In genomic region chr6:4756247-4756646, GRCh38 we compare ENCODE assay signal across 27 cellular contexts.
"Had no signal": no experiment of that assay in that cellular context is flagged by ENCODE, and none has a peak within 500 bp of the region (broad histone marks: within the 10 kb centered on the region; RNA-seq: fewer than 3 reads in every experiment).

No MANE protein-coding gene starts in this region.

- H3K9me3 ChIP-seq: gastrocnemius medialis, heart left ventricle, lower lobe of right lung, neutrophil, pancreas, prostate gland, right atrium auricular region, sigmoid colon, testis, tibial artery had no signal

- H3K4me1 Mint-ChIP-seq: natural killer cell; stimulated activated memory B cell treated with anti-CD40 and anti-IgM and Interleukin-4, amounts not matched to agents 10 μg/mL and 1 μg/mL and 100 μg/mL, for 72 hours had no signal

- H3K27ac Mint-ChIP-seq: endodermal cell; natural killer cell; stimulated activated memory B cell treated with anti-CD40 and anti-IgM and Interleukin-4, amounts not matched to agents 10 μg/mL and 1 μg/mL and 100 μg/mL, for 72 hours; type B pancreatic cell had no signal

- H3K4me3 Mint-ChIP-seq: endodermal cell; natural killer cell; neural crest cell; stimulated activated memory B cell treated with anti-CD40 and anti-IgM and Interleukin-4, amounts not matched to agents 10 μg/mL and 1 μg/mL and 100 μg/mL, for 72 hours; type B pancreatic cell had no signal

- H3K4me3 ChIP-seq: dorsolateral prefrontal cortex, gastrocnemius medialis, heart left ventricle, hepatocyte, lower lobe of right lung, pancreas, prostate gland, right atrium auricular region, sigmoid colon, spleen, testis, tibial artery had no signal

- H3K9me3 Mint-ChIP-seq: natural killer cell; stimulated activated memory B cell treated with anti-CD40 and anti-IgM and Interleukin-4, amounts not matched to agents 10 μg/mL and 1 μg/mL and 100 μg/mL, for 72 hours had no signal

- H3K27me3 ChIP-seq: dorsolateral prefrontal cortex, gastrocnemius medialis, heart left ventricle, hepatocyte, right atrium auricular region, sigmoid colon, testis, tibial artery had no signal

- H3K4me2 ChIP-seq: hepatocyte had no signal

- H3K79me2 ChIP-seq: hepatocyte had no signal

- H3K27ac ChIP-seq: dorsolateral prefrontal cortex, epithelial cell of prostate, gastrocnemius medialis, heart left ventricle, hepatocyte, lower lobe of right lung, neutrophil, pancreas, prostate gland, right atrium auricular region, sigmoid colon, spleen, testis, tibial artery had no signal

- FAIRE-seq: colon, pancreas had no signal

- DNase-seq: dorsolateral prefrontal cortex; effector CD4-positive, alpha-beta T cell; endodermal cell; foreskin fibroblast; gastrocnemius medialis; heart left ventricle; left colon; left ventricle myocardium superior; lower lobe of right lung; natural killer cell; pancreas; sigmoid colon; spleen; stimulated activated CD4-positive, alpha-beta T cell treated with anti-CD3 and anti-CD28 coated beads, Interleukin-4, amount 100 ng/mL, for 4 hours; stimulated activated naive CD8-positive, alpha-beta T cell treated with anti-CD3 and anti-CD28 coated beads, Interleukin-15, Interleukin-2, amounts not matched to agents 100 U/mL and 50 U/mL, for 24 hours; substantia nigra; testis; tibial artery had no signal

- H3K4me1 ChIP-seq: gastrocnemius medialis, heart left ventricle, lower lobe of right lung, pancreas, prostate gland, right atrium auricular region, sigmoid colon, spleen, testis, tibial artery had no signal

- H3K36me3 Mint-ChIP-seq: natural killer cell; stimulated activated memory B cell treated with anti-CD40 and anti-IgM and Interleukin-4, amounts not matched to agents 10 μg/mL and 1 μg/mL and 100 μg/mL, for 72 hours; type B pancreatic cell had no signal

- H3K27me3 Mint-ChIP-seq: type B pancreatic cell had no signal

- H3K36me3 ChIP-seq: gastrocnemius medialis, heart left ventricle, lower lobe of right lung, neutrophil, pancreas, prostate gland, right atrium auricular region, sigmoid colon, spleen, tibial artery had no signal

- H2AFZ ChIP-seq: hepatocyte had no signal
